25 cellular contexts compared by ENCODE assay signal in genomic region chr18:74278058-74278457, GRCh38. TPM values are rescaled to one million over a fixed set of nuclear protein-coding genes. Genes with fewer than 3 reads are reported as not detected.
A peak's percentile ranks its signal among the peaks of the same experiment; 100 is the strongest.
DNase-seq lines count a peak whose midpoint lies in the region; ATAC-seq, FAIRE-seq and TF ChIP-seq lines count a peak whose summit lies in the region.
"Had no signal": no experiment of that assay in that cellular context is flagged by ENCODE, and none has a peak within 500 bp of the region (broad histone marks: within the 10 kb centered on the region; RNA-seq: fewer than 3 reads in every experiment).

No MANE protein-coding gene starts in this region.

- H3K4me1 ChIP-seq in right cardiac atrium (ENCODE audit: control insufficient read depth, insufficient read depth, low read length) (peaks cover 22% of the 10 kb centered on the region), pancreas (peaks cover 43 to 68% (median 66%) of the 10 kb centered on the region in 3 donors)

- H3K27ac ChIP-seq in SK-N-MC (no peak overlapping the region), right cardiac atrium (ENCODE audit: low read length) (no peak overlapping the region), pancreas (peak overlapping the region in 2 of 4 donors; percentile 2 to 43)
- H3K27ac ChIP-seq: RWPE1 had no signal

- H3K36me3 ChIP-seq in SK-N-MC (ENCODE audit: insufficient read depth, low read length) (no peaks in the 10 kb centered on the region), pancreas (no peaks in the 10 kb centered on the region)

- peak; percentile 99 for FAIRE-seq in D721Med (lab: Jason Lieb, UNC)
- FAIRE-seq in pancreas (lab: Jason Lieb, UNC), result no peak
- FAIRE-seq: endothelial cell of umbilical vein, frontal cortex had no signal

- intact Hi-C loops in right cardiac atrium (cut with DNase I), result no loop called here
- intact Hi-C loops in pancreas (cut with DNase I), result no loop called here

- ATAC-seq in right cardiac atrium (peak; percentile 23 to 53), pancreas (peak in 3 of 4 donors; percentile 14 to 35 (median 22)), GM19351 (IDR thresholded peaks at IDR 0.05; ENCODE audit: unreplicated experiment) (no peak)
- ATAC-seq: activated CD4-positive, alpha-beta T cell treated with anti-CD3 and anti-CD28 coated beads for 36 hours; activated CD8-positive, alpha-beta T cell treated with anti-CD3 and anti-CD28 coated beads, Interleukin-2, amount 10 ng/mL, durations not matched to agents 7 days and 5 days; HCT116; left colon; stimulated activated memory B cell treated with anti-CD40 and anti-IgM and Interleukin-4, amounts not matched to agents 10 μg/mL and 1 μg/mL and 100 μg/mL, for 72 hours had no signal

- 69% methylated on average over 7 of the region's 7 CpGs for WGBS in right cardiac atrium
- 43 to 48% methylated on average over 7 of the region's 7 CpGs for WGBS in pancreas, 2 donors

- H3K9me3 ChIP-seq in SK-N-MC (ENCODE audit: low read depth, low read length) (no peaks in the 10 kb centered on the region), right cardiac atrium (ENCODE audit: control insufficient read depth, low read length) (no peaks in the 10 kb centered on the region), pancreas (no peaks in the 10 kb centered on the region)
- H3K9me3 ChIP-seq: Caco-2 had no signal

- TF ChIP-seq CTCF in D721Med (IDR thresholded peaks at IDR 0.05; ENCODE audit: insufficient read depth, missing control alignments) (no peak), pancreas (IDR thresholded peaks at IDR 0.05) (no peak)

- H3K27me3 ChIP-seq in right cardiac atrium (ENCODE audit: control insufficient read depth, insufficient read depth), result no peaks in the 10 kb centered on the region
- H3K27me3 ChIP-seq in pancreas, result no peaks in the 10 kb centered on the region

- H3K9ac ChIP-seq in SK-N-MC (ENCODE audit: insufficient read length), result no peak overlapping the region

- H3K4me3 ChIP-seq in SK-N-MC (0 out of 2 replicates have a peak overlapping the region, but pooled peaks have one; percentile 22), right cardiac atrium (ENCODE audit: low read length) (no peak overlapping the region), pancreas (no peak overlapping the region)

- no peak for DNase-seq in D721Med (ENCODE audit: insufficient read length, low spot score)
- DNase-seq in SK-N-MC (ENCODE audit: low read depth, low spot score), result no peak
- DNase-seq in right cardiac atrium, result peak; percentile 37 to 72 (median 70)
- DNase-seq in pancreas, result no peak
- DNase-seq in ureter (ENCODE audit: low spot score), result no peak
- DNase-seq in kidney glomerular epithelial cell (lab: John Stamatoyannopoulos, UW), result no peak
- DNase-seq: activated CD4-positive, alpha-beta T cell treated with anti-CD3 and anti-CD28 coated beads for 36 hours; activated CD8-positive, alpha-beta T cell treated with anti-CD3 and anti-CD28 coated beads, Interleukin-2, amount 10 ng/mL, durations not matched to agents 7 days and 5 days; amniotic stem cell; C1 segment of cervical spinal cord; Caco-2; left colon; mesendoderm; NCI-H1436 treated with DMSO at 0.1 percent for 48 hours; NCI-H2107; NCI-H345; posterior cingulate gyrus had no signal

RNA-seq across cellular contexts. Expression of gene CYB5A, which starts 13.7 kb away (rescaled TPM):
- total RNA-seq in right cardiac atrium, result 10 to 100 TPM; 40.4 to 53.6 (median 48.8) TPM
- 91.8 TPM for polyA plus RNA-seq in right cardiac atrium
- total RNA-seq in pancreas, result 100 to 1,000 TPM; 120 to 228 (median 177) TPM
- polyA plus RNA-seq in pancreas, result 100 to 1,000 TPM; 135 to 178 TPM
- total RNA-seq in ureter, result 397 TPM
- total RNA-seq: G401 had no signal

RNA-seq across cellular contexts. Expression of gene C18orf63, which starts 37.6 kb away (rescaled TPM):
- total RNA-seq in right cardiac atrium (not detected), pancreas (not detected), ureter (not detected)
- polyA plus RNA-seq in right cardiac atrium (not detected), pancreas (not detected)
- total RNA-seq: activated CD4-positive, alpha-beta T cell treated with anti-CD3 and anti-CD28 coated beads for 36 hours; activated CD8-positive, alpha-beta T cell treated with anti-CD3 and anti-CD28 coated beads, Interleukin-2, amount 10 ng/mL, durations not matched to agents 7 days and 5 days; activated T-helper 2 cell treated with anti-CD3 and anti-CD28 coated beads, Interferon-gamma antibody, Interleukin-2, Interleukin-4, amounts not matched to agents 10 μg/mL and 5 μg/mL and 100 μg/mL, durations not matched to agents 14 hours and 24 hours and 36 hours; Caco-2; endothelial cell of umbilical vein; frontal cortex; G401; left colon had no signal
- polyA plus RNA-seq: endothelial cell of umbilical vein had no signal

Comparison
In these comparisons a context has a peak if more than half of its experiments do, and no peak if none do; other contexts are left out.
1. DNase-seq: peak in right cardiac atrium (3 of 3); none in D721Med (single experiment), SK-N-MC (single experiment), pancreas (0 of 6), ureter (single experiment) and kidney glomerular epithelial cell (single experiment).